ENCODE assay signal across 20 cellular contexts in genomic region chr3:131444180-131444579, GRCh38. TPM values are rescaled to one million over a fixed set of nuclear protein-coding genes. Genes with fewer than 3 reads are reported as not detected.
A peak's percentile ranks its signal among the peaks of the same experiment; 100 is the strongest.
DNase-seq lines count a peak whose midpoint lies in the region; TF ChIP-seq lines count a peak whose summit lies in the region.
"Had no signal": no experiment of that assay in that cellular context is flagged by ENCODE, and none has a peak within 500 bp of the region (broad histone marks: within the 10 kb centered on the region; RNA-seq: fewer than 3 reads in every experiment).

No MANE protein-coding gene starts in this region.

- no peaks in the 10 kb centered on the region for H3K27me3 ChIP-seq in CD4-positive, alpha-beta memory T cell (ENCODE audit: insufficient read depth, low read length)
- H3K27me3 ChIP-seq: BLaER1 had no signal

- no peak overlapping the region for H3K4me3 Mint-ChIP-seq in CD4-positive, alpha-beta memory T cell
- H3K4me3 Mint-ChIP-seq: B cell; CD4-positive, CD25-positive, alpha-beta regulatory T cell; CD8-positive, alpha-beta memory T cell; GM23338; HFFc6 had no signal

- H3K4me1 Mint-ChIP-seq in CD4-positive, alpha-beta memory T cell, result no peaks in the 10 kb centered on the region
- H3K4me1 Mint-ChIP-seq: B cell; CD4-positive, CD25-positive, alpha-beta regulatory T cell; CD8-positive, alpha-beta memory T cell; GM23338 had no signal

- peaks cover 0 to 17% (median 10%) of the 10 kb centered on the region in 8 donors for H3K9me3 Mint-ChIP-seq in CD4-positive, alpha-beta memory T cell

- TF ChIP-seq CTCF in 22Rv1 (IDR thresholded peaks at IDR 0.05) (no peak), VCaP (conservative IDR thresholded peaks at IDR 0.05) (no peak)

- no peak overlapping the region for H3K4me3 ChIP-seq in CD4-positive, alpha-beta memory T cell (ENCODE audit: low read length in 2 of 2)
- H3K4me3 ChIP-seq: BLaER1, GM12878, GM23338, HAP-1 had no signal

- no peaks in the 10 kb centered on the region for H3K4me1 ChIP-seq in CD4-positive, alpha-beta memory T cell (ENCODE audit: insufficient read depth, low read length)
- H3K4me1 ChIP-seq: BLaER1, HAP-1 had no signal

- POLR2A ChIA-PET in CD4-positive, alpha-beta memory T cell (lab: Charles Lee; ENCODE audit: partially characterized antibody), result no interaction called here

- peaks cover 0 to 5% of the 10 kb centered on the region in 2 donors for H3K36me3 Mint-ChIP-seq in CD4-positive, alpha-beta memory T cell
- H3K36me3 Mint-ChIP-seq: CD4-positive, CD25-positive, alpha-beta regulatory T cell had no signal

- CTCF ChIA-PET in CD4-positive, alpha-beta memory T cell (lab: Charles Lee; ENCODE audit: partially characterized antibody), result no interaction called here

- H3K27ac ChIP-seq in 22Rv1 (peak overlapping the region; percentile 36), VCaP (peak overlapping the region; percentile 20; the same call in 1 of the 2 replicates)
- H3K27ac ChIP-seq in CD4-positive, alpha-beta memory T cell (ENCODE audit: low read depth, low read length), result no peak overlapping the region
- H3K27ac ChIP-seq: BLaER1, C4-2B had no signal

- H3K27me3 Mint-ChIP-seq in CD4-positive, alpha-beta memory T cell, result peaks cover 0 to 3% of the 10 kb centered on the region in 2 donors
- H3K27me3 Mint-ChIP-seq: B cell; CD4-positive, CD25-positive, alpha-beta regulatory T cell had no signal

- no peaks in the 10 kb centered on the region for H3K36me3 ChIP-seq in CD4-positive, alpha-beta memory T cell (ENCODE audit: insufficient read depth, low read length)
- H3K36me3 ChIP-seq: BLaER1, HAP-1 had no signal

- peak overlapping the region in 1 of 7 donors; percentile 55 for H3K27ac Mint-ChIP-seq in CD4-positive, alpha-beta memory T cell
- H3K27ac Mint-ChIP-seq: B cell; CD4-positive, CD25-positive, alpha-beta regulatory T cell; CD8-positive, alpha-beta memory T cell; GM23338; HFFc6 had no signal

- intact Hi-C loops in CD4-positive, alpha-beta memory T cell (cut with micrococcal nuclease), result no loop called here

- H3K9me3 ChIP-seq in CD4-positive, alpha-beta memory T cell (ENCODE audit: control insufficient read depth in 1 of 2, low read length in 2 of 2), result no peaks in the 10 kb centered on the region
- H3K9me3 ChIP-seq: HAP-1 had no signal

- DNase-seq in SIG-M5 treated with dmso at 0.1 percent for 504 hours (lab: John Stamatoyannopoulos, UW; ENCODE audit: unreplicated experiment) (peak; percentile 22), SIG-M5 (lab: John Stamatoyannopoulos, UW) (no peak), DMS53 (lab: John Stamatoyannopoulos, UW) (peak; percentile 40), DMS 273 (lab: John Stamatoyannopoulos, UW; ENCODE audit: unreplicated experiment) (no peak)
- DNase-seq in stimulated activated CD4-positive, alpha-beta T cell treated with anti-CD3 and anti-CD28 coated beads, Interleukin-15, amount 100 ng/mL, for 24 hours, result no peak
- no peak for DNase-seq in CD4-positive, alpha-beta memory T cell
- DNase-seq: CD4-positive, CD25-positive, alpha-beta regulatory T cell; CD8-positive, alpha-beta memory T cell; DMS79; EL; GDM1; HFFc6 had no signal

RNA-seq across cellular contexts. Expression of gene MRPL3, which starts 58.6 kb away (rescaled TPM):
- 10 to 100 TPM; 45.8 to 48.1 TPM for total RNA-seq in CD4-positive, alpha-beta memory T cell
- polyA plus RNA-seq in CD4-positive, alpha-beta memory T cell, result 100 to 1,000 TPM in 1 of 2 donors, 10 to 100 TPM in 1; 82.5 to 110 TPM

Comparison
In these comparisons a context has a peak if more than half of its experiments do, and no peak if none do; other contexts are left out.
1. DNase-seq: peak in SIG-M5 treated with dmso at 0.1 percent for 504 hours (single experiment) and DMS53 (single experiment); none in SIG-M5 (single experiment), stimulated activated CD4-positive, alpha-beta T cell treated with anti-CD3 and anti-CD28 coated beads, Interleukin-15, amount 100 ng/mL, for 24 hours (single experiment), CD4-positive, alpha-beta memory T cell (0 of 5) and DMS 273 (single experiment).